Comparison of ENCODE assay signal across 35 cellular contexts in the genomic region with DNA sequence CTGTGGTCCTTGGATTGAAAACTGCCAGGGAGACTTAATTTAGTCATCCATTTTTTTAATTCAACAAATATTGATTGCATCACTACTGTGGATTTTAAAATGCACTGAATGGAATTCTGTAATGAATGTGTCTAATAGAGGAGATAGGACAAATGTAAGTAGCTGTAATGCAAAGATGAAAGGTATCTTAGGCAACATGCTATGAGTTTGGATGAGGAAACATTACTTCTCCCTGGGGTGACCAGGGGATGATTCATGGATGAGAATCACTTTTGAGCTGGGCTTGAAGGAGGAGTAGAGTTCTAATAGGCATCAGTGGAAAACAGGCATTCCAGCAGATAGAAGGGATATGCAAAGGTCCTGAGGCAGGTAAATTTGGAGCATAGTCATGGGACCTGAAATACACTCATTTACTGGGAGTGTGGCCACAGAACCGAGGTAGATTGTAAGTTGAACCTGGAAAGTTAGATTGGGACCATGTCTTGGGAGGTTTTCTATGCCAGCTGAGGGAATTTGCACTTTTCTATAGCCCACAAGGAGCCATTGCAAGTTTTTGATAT. TPM values are rescaled to one million over a fixed set of nuclear protein-coding genes. Genes with fewer than 3 reads are reported as not detected.
DNase-seq lines count a peak whose midpoint lies in the region; ATAC-seq, FAIRE-seq and TF ChIP-seq lines count a peak whose summit lies in the region.
"Had no signal": no experiment of that assay in that cellular context is flagged by ENCODE, and none has a peak within 500 bp of the region (broad histone marks: within the 10 kb centered on the region; RNA-seq: fewer than 3 reads in every experiment).

No MANE protein-coding gene starts in this region.

- peaks cover 4% of the 10 kb centered on the region for H3K27me3 Mint-ChIP-seq in WTC11 (ENCODE audit: low read depth)

- no peak overlapping the region for H4K5ac ChIP-seq in H1 (ENCODE audit: insufficient read length, low read depth, low read length)

- no peak for TF ChIP-seq EP300 in H1 (IDR thresholded peaks at IDR 0.05; ENCODE audit: borderline replicate concordance in 1 of 2, low read depth in 2 of 2, low read length in 2 of 2)

- H3K9me3 Mint-ChIP-seq in WTC11, result no peaks in the 10 kb centered on the region
- H3K9me3 Mint-ChIP-seq: activated CD4-positive, alpha-beta memory T cell treated with anti-CD3 and anti-CD28 coated beads, Interleukin-2, amount 10 ng/mL, durations not matched to agents 7 days and 5 days; activated T-helper 1 cell treated with anti-CD3 and anti-CD28 coated beads, Interleukin-12 subunit alpha, Interleukin-12 subunit beta, Interleukin-2, Interleukin-4 antibody, amounts not matched to agents 30 ng/mL and 10 ng/mL and 1 ng/mL, durations not matched to agents 14 hours and 24 hours and 36 hours; CD4-positive, alpha-beta T cell; effector memory CD8-positive, alpha-beta T cell; natural killer cell treated with Interleukin-12 subunit alpha and Interleukin-12 subunit beta and Interleukin-15 and Interleukin-18, amount 100 ng/mL, for 72 hours had no signal

- H3K79me1 ChIP-seq in H1 (ENCODE audit: low read depth, low read length), result no peaks in the 10 kb centered on the region

- DNase-seq in GM23248 (peak; percentile 53), RWPE2 (ENCODE audit: low spot score) (no peak), H1 (ENCODE audit: low read depth in 1 of 2, low spot score in 2 of 2) (no peak), kidney tubule cell (ENCODE audit: low spot score) (peak; percentile 17), WTC11 (ENCODE audit: low spot score) (no peak), gastrocnemius medialis (no peak), psoas muscle (no peak)
- DNase-seq: activated CD4-positive, alpha-beta memory T cell treated with anti-CD3 and anti-CD28 coated beads, Interleukin-2, amount 10 ng/mL, durations not matched to agents 7 days and 5 days; activated CD8-positive, alpha-beta memory T cell treated with anti-CD3 and anti-CD28 coated beads, Interleukin-2, amount 50 U/mL, for 4 hours; activated naive CD4-positive, alpha-beta T cell treated with anti-CD3 and anti-CD28 coated beads, Interleukin-2, amount 50 U/mL, for 16 hours; amygdala; caudate nucleus; CD4-positive, alpha-beta T cell; cortex of kidney; effector memory CD8-positive, alpha-beta T cell; erythroblast; GOT3; left colon; NCI-H1417 treated with DMSO at 0.1 percent for 48 hours; NCI-H2029 treated with DMSO at 0.1 percent for 48 hours; NCI-H526; SHP77 treated with DMSO at 0.1 percent for 48 hours; small intestine; stimulated activated naive CD4-positive, alpha-beta T cell; T-helper 2 cell had no signal

- TF ChIP-seq CTCF in RWPE2 (IDR thresholded peaks at IDR 0.05; ENCODE audit: poor library complexity, severe bottlenecking) (no peak), H1 (IDR thresholded peaks at IDR 0.05; ENCODE audit: control extremely low read depth in 1 of 3, insufficient read depth in 1 of 3, low read depth in 1 of 3, low read length in 3 of 3) (no peak), WTC11 (IDR thresholded peaks at IDR 0.05) (no peak), gastrocnemius medialis (IDR thresholded peaks at IDR 0.05 in 4 of 5, conservative IDR thresholded peaks at IDR 0.05 in 1 of 5) (no peak), psoas muscle (IDR thresholded peaks at IDR 0.05) (no peak)

- H3F3A ChIP-seq in GM23248 (ENCODE audit: insufficient read depth), result no peaks in the 10 kb centered on the region

- ATAC-seq in RWPE2 (ENCODE audit: low read depth) (peak; percentile 43; the same call in 1 of the 3 replicates), WTC11 (no peak), gastrocnemius medialis (no peak), GM19324 (IDR thresholded peaks at IDR 0.05; ENCODE audit: low FRiP score, unreplicated experiment) (no peak), psoas muscle (no peak)
- ATAC-seq: effector memory CD8-positive, alpha-beta T cell; gastroesophageal sphincter; left colon; natural killer cell treated with Interleukin-12 subunit alpha and Interleukin-12 subunit beta and Interleukin-15 and Interleukin-18, amount 100 ng/mL, for 72 hours; upper lobe of right lung had no signal

- POLR2A ChIA-PET in H1 (lab: Charles Lee; ENCODE audit: partially characterized antibody) (interaction anchor here (0.9 kb wide), 2 partner anchors 43 to 55 kb away, joined by 3 read pairs; a partner anchor contains a TSS), WTC11 (lab: Charles Lee) (no interaction called here)

- no peak overlapping the region for H3K4ac ChIP-seq in H1 (replicated peaks; ENCODE audit: insufficient read length, low read depth, low read length)

- H3K27me3 ChIP-seq in GM23248 (replicated peaks; ENCODE audit: insufficient read depth), result peaks cover 19% of the 10 kb centered on the region
- no peaks in the 10 kb centered on the region for H3K27me3 ChIP-seq in RWPE2 (ENCODE audit: insufficient read depth, poor library complexity, severe bottlenecking)
- H3K27me3 ChIP-seq in H1 (replicated peaks in 1 of 4; ENCODE audit: control insufficient read depth in 3 of 4, extremely low read depth in 1 of 4, insufficient read depth in 3 of 4, low read length in 3 of 4), result peaks cover 0 to 2% (median 0%) of the 10 kb centered on the region in 4 experiments; a peak in 4 of 7 replicates
- H3K27me3 ChIP-seq in gastrocnemius medialis, result no peaks in the 10 kb centered on the region
- peaks cover 0 to 3% (median 0%) of the 10 kb centered on the region in 3 donors for H3K27me3 ChIP-seq in psoas muscle (ENCODE audit: insufficient read depth in 3 of 3, low read length in 2 of 3)
- H3K27me3 ChIP-seq: gastroesophageal sphincter, hepatocyte, suprapubic skin, upper lobe of right lung had no signal

- no peak overlapping the region for H4K8ac ChIP-seq in H1 (ENCODE audit: extremely low read depth, insufficient read depth, low read length)

- intact Hi-C loops in gastrocnemius medialis (cut with DNase I; ENCODE audit: low total_unique reads), result no loop called here
- intact Hi-C loops in psoas muscle (cut with DNase I), result no loop called here

- H3K36me3 ChIP-seq in GM23248 (ENCODE audit: low read depth), result no peaks in the 10 kb centered on the region
- H3K36me3 ChIP-seq in RWPE2 (ENCODE audit: low read depth), result no peaks in the 10 kb centered on the region
- H3K36me3 ChIP-seq in H1 (ENCODE audit: control insufficient read depth in 2 of 4, insufficient read depth in 4 of 4, low read length in 3 of 4), result no peaks in the 10 kb centered on the region
- H3K36me3 ChIP-seq in gastrocnemius medialis, result no peaks in the 10 kb centered on the region
- no peaks in the 10 kb centered on the region for H3K36me3 ChIP-seq in psoas muscle (ENCODE audit: insufficient read depth in 1 of 2, low read depth in 1 of 2)
- H3K36me3 ChIP-seq: gastroesophageal sphincter, suprapubic skin, upper lobe of right lung had no signal

- no peaks in the 10 kb centered on the region for H4K20me1 ChIP-seq in GM23248 (ENCODE audit: insufficient read depth)
- H4K20me1 ChIP-seq in H1 (replicated peaks in 1 of 2; ENCODE audit: control insufficient read depth in 1 of 2, insufficient read depth in 2 of 2, low read length in 2 of 2), result no peaks in the 10 kb centered on the region

- FAIRE-seq in H1 (lab: Jason Lieb, UNC), result no peak
- FAIRE-seq: small intestine had no signal

- no peaks in the 10 kb centered on the region for H3K9me2 ChIP-seq in GM23248 (ENCODE audit: insufficient read depth)

- peaks cover 35% of the 10 kb centered on the region for H3K4me1 Mint-ChIP-seq in WTC11
- H3K4me1 Mint-ChIP-seq: activated CD4-positive, alpha-beta memory T cell treated with anti-CD3 and anti-CD28 coated beads, Interleukin-2, amount 10 ng/mL, durations not matched to agents 7 days and 5 days had no signal

- H3K56ac ChIP-seq in H1 (replicated peaks; ENCODE audit: insufficient read length, low read depth, low read length), result no peak overlapping the region

- H3K9me3 ChIP-seq in GM23248 (ENCODE audit: low read depth), result no peaks in the 10 kb centered on the region
- H3K9me3 ChIP-seq in RWPE2 (ENCODE audit: severe bottlenecking), result no peaks in the 10 kb centered on the region
- no peaks in the 10 kb centered on the region for H3K9me3 ChIP-seq in H1 (ENCODE audit: insufficient read depth in 2 of 2, low read depth in 1 of 2, low read length in 1 of 2)
- H3K9me3 ChIP-seq in gastrocnemius medialis, result no peaks in the 10 kb centered on the region
- no peaks in the 10 kb centered on the region for H3K9me3 ChIP-seq in psoas muscle
- H3K9me3 ChIP-seq: gastroesophageal sphincter, suprapubic skin, upper lobe of right lung had no signal

- H3K18ac ChIP-seq in H1 (ENCODE audit: extremely low read depth, low read length), result no peak overlapping the region

- CTCF ChIA-PET in H1 (lab: Charles Lee; ENCODE audit: partially characterized antibody), result interaction anchor here (0.8 to 5.9 kb wide), 8 partner anchors 10 to 225 kb away, joined by 3 to 25 read pairs (median 4); no protein-coding TSS in a partner anchor
- CTCF ChIA-PET in WTC11 (lab: Charles Lee), result interaction anchor here (1.4 kb wide), 1 partner anchor 66 kb away, joined by 4 read pairs; no protein-coding TSS in a partner anchor

- no peak overlapping the region for H4K91ac ChIP-seq in H1 (replicated peaks; ENCODE audit: insufficient read length, low read length)

- H3K4me1 ChIP-seq in GM23248 (ENCODE audit: insufficient read depth), result no peaks in the 10 kb centered on the region
- no peaks in the 10 kb centered on the region for H3K4me1 ChIP-seq in RWPE2 (ENCODE audit: insufficient read depth, poor library complexity, severe bottlenecking)
- H3K4me1 ChIP-seq in H1 (replicated peaks in 1 of 4; ENCODE audit: control insufficient read depth in 3 of 4, insufficient read depth in 4 of 4, low read length in 3 of 4), result peaks cover 14 to 35% (median 21%) of the 10 kb centered on the region in 4 experiments
- peaks cover 14 to 32% of the 10 kb centered on the region in 2 donors for H3K4me1 ChIP-seq in gastrocnemius medialis
- H3K4me1 ChIP-seq in psoas muscle, result peaks cover 11% of the 10 kb centered on the region
- H3K4me1 ChIP-seq: gastroesophageal sphincter, upper lobe of right lung had no signal

- H2BK20ac ChIP-seq in H1 (ENCODE audit: low read length), result no peak overlapping the region

- in situ Hi-C loops in GM23248 (cut with MboI) (no loop called here), gastrocnemius medialis (cut with MboI; ENCODE audit: low sequenced_read_pairs in 4 of 4) (no loop called here)

- H3K4me3 Mint-ChIP-seq in WTC11, result no peak overlapping the region
- H3K4me3 Mint-ChIP-seq: activated CD4-positive, alpha-beta memory T cell treated with anti-CD3 and anti-CD28 coated beads, Interleukin-2, amount 10 ng/mL, durations not matched to agents 7 days and 5 days; activated T-helper 1 cell treated with anti-CD3 and anti-CD28 coated beads, Interleukin-12 subunit alpha, Interleukin-12 subunit beta, Interleukin-2, Interleukin-4 antibody, amounts not matched to agents 30 ng/mL and 10 ng/mL and 1 ng/mL, durations not matched to agents 14 hours and 24 hours and 36 hours; CD4-positive, alpha-beta T cell; effector memory CD8-positive, alpha-beta T cell; natural killer cell treated with Interleukin-12 subunit alpha and Interleukin-12 subunit beta and Interleukin-15 and Interleukin-18, amount 100 ng/mL, for 72 hours had no signal

- no peak overlapping the region for H2BK15ac ChIP-seq in H1 (ENCODE audit: low read length)

- H2AFZ ChIP-seq in GM23248 (no peak overlapping the region), H1 (ENCODE audit: low read length) (no peak overlapping the region)
- H2AFZ ChIP-seq: hepatocyte, PC-9 had no signal

- H3K27ac ChIP-seq in GM23248 (no peak overlapping the region), RWPE2 (ENCODE audit: poor library complexity, severe bottlenecking) (no peak overlapping the region), H1 (ENCODE audit: low read depth, low read length) (no peak overlapping the region), gastrocnemius medialis (no peak overlapping the region), psoas muscle (no peak overlapping the region)
- H3K27ac ChIP-seq: gastroesophageal sphincter, hepatocyte, HL-60, PC-9, suprapubic skin, upper lobe of right lung had no signal

- H3K14ac ChIP-seq in H1 (ENCODE audit: insufficient read length), result no peak overlapping the region

- no peak overlapping the region for H2BK5ac ChIP-seq in H1 (ENCODE audit: low read depth, low read length)

- H3K9ac ChIP-seq in GM23248 (no peak overlapping the region), H1 (replicated peaks in 1 of 4; ENCODE audit: extremely low read depth in 1 of 4, low read depth in 3 of 4, low read length in 3 of 4) (no peak overlapping the region)

- H3K4me2 ChIP-seq in GM23248 (ENCODE audit: unreplicated experiment) (no peak overlapping the region), H1 (ENCODE audit: insufficient read depth in 1 of 2, low read depth in 2 of 2, low read length in 2 of 2) (no peak overlapping the region)
- H3K4me2 ChIP-seq: hepatocyte, PC-9 had no signal

- H3K4me3 ChIP-seq in GM23248, result no peak overlapping the region
- no peak overlapping the region for H3K4me3 ChIP-seq in RWPE2 (ENCODE audit: severe bottlenecking)
- no peak overlapping the region for H3K4me3 ChIP-seq in H1 (ENCODE audit: extremely low read depth in 1 of 4, insufficient read depth in 2 of 4, low read depth in 3 of 4, low read length in 4 of 4)
- H3K4me3 ChIP-seq in gastrocnemius medialis, result no peak overlapping the region
- no peak overlapping the region for H3K4me3 ChIP-seq in psoas muscle
- H3K4me3 ChIP-seq: gastroesophageal sphincter, hepatocyte, PC-9, suprapubic skin, upper lobe of right lung had no signal

- H3K23ac ChIP-seq in H1 (ENCODE audit: insufficient read length), result no peak overlapping the region

- no peak for TF ChIP-seq RAD21 in H1 (IDR thresholded peaks at IDR 0.05 in 1 of 2, conservative IDR thresholded peaks at IDR 0.05 in 1 of 2; ENCODE audit: low read depth in 2 of 2, low read length in 2 of 2)

- no peaks in the 10 kb centered on the region for H3K36me3 Mint-ChIP-seq in WTC11
- H3K36me3 Mint-ChIP-seq: natural killer cell treated with Interleukin-12 subunit alpha and Interleukin-12 subunit beta and Interleukin-15 and Interleukin-18, amount 100 ng/mL, for 72 hours had no signal

- no peaks in the 10 kb centered on the region; the same call in 1 of the 2 replicates for H3K23me2 ChIP-seq in H1 (ENCODE audit: low read depth, low read length)

- no peak overlapping the region for H3K27ac Mint-ChIP-seq in WTC11
- H3K27ac Mint-ChIP-seq: activated CD4-positive, alpha-beta memory T cell treated with anti-CD3 and anti-CD28 coated beads, Interleukin-2, amount 10 ng/mL, durations not matched to agents 7 days and 5 days; activated T-helper 1 cell treated with anti-CD3 and anti-CD28 coated beads, Interleukin-12 subunit alpha, Interleukin-12 subunit beta, Interleukin-2, Interleukin-4 antibody, amounts not matched to agents 30 ng/mL and 10 ng/mL and 1 ng/mL, durations not matched to agents 14 hours and 24 hours and 36 hours; CD4-positive, alpha-beta T cell; effector memory CD8-positive, alpha-beta T cell; natural killer cell treated with Interleukin-12 subunit alpha and Interleukin-12 subunit beta and Interleukin-15 and Interleukin-18, amount 100 ng/mL, for 72 hours had no signal

- H2BK120ac ChIP-seq in H1 (replicated peaks; ENCODE audit: low read depth, low read length), result no peak overlapping the region

- no peak overlapping the region for H2AK5ac ChIP-seq in H1 (ENCODE audit: low read depth, low read length)

- H3K79me2 ChIP-seq in GM23248 (ENCODE audit: insufficient read depth) (no peaks in the 10 kb centered on the region), H1 (ENCODE audit: control insufficient read depth in 1 of 2, insufficient read depth in 2 of 2, low read length in 2 of 2) (no peaks in the 10 kb centered on the region)
- H3K79me2 ChIP-seq: hepatocyte had no signal

- no peak for TF ChIP-seq POLR2A in H1 (IDR thresholded peaks at IDR 0.05; ENCODE audit: control extremely low read depth in 1 of 2, low read depth in 2 of 2, low read length in 2 of 2)
- TF ChIP-seq POLR2A in gastrocnemius medialis (IDR thresholded peaks at IDR 0.05), result no peak

- WGBS in GM23248 (ENCODE audit: low coverage in 1 of 2, low lambda C conversion rate in 2 of 2, missing lambda C conversion rate in 2 of 2), 2 experiments, result 10 to 19% methylated on average over 1 of the region's 1 CpG
- 90% methylated on average over 1 of the region's 1 CpG; no CpG with 5 or more reads in 1 of the 2 experiments for WGBS in H1 (ENCODE audit: extremely low coverage in 1 of 2, insufficient coverage in 1 of 2, insufficient read length in 1 of 2, insufficient replicate concordance in 2 of 2, low coverage in 1 of 2, low lambda C conversion rate in 2 of 2, missing lambda C conversion rate in 1 of 2), 2 experiments
- WGBS in psoas muscle, 3 donors, result 0% methylated on average over 1 of the region's 1 CpG

- H2BK12ac ChIP-seq in H1 (ENCODE audit: low read depth, low read length), result no peak overlapping the region

RNA-seq across cellular contexts. Expression of a gene that starts 43.4 kb away (rescaled TPM):
- total RNA-seq in GM23248 (2014; rRNA removed; shearing (Covaris generic)), result 0.51 and 0.76 TPM in 2 replicates
- polyA plus RNA-seq in GM23248 (2016; fragmentation: Nextera tagmentation; extraction: Ambion mirVana) (0.08 and 0.21 TPM in 2 replicates), H1 (2011; rRNA removed) (2.0 and 2.5 TPM in 2 replicates), psoas muscle (1 to 10 TPM; 1.8 to 8.8 (median 4.1) TPM)
- 1.9 and 2.0 TPM in 2 replicates for total RNA-seq in H1 (2021; fragmentation: NEBNext Ultra II Directional; extraction: Animal tissue kit (Norgen Biotek cat#: 25700))
- polyA plus RNA-seq in H1 (2011; cell fraction: cytosol; rRNA removed), result 1.3 TPM
- polyA plus RNA-seq in H1 (2011; cell fraction: nucleus; rRNA removed), result 2.1 TPM
- polyA plus RNA-seq in H1 (2012, experiment 1 of 2), result 2.4 to 3.4 TPM (median 2.8 TPM) in 4 replicates
- polyA plus RNA-seq in H1 (2012, experiment 2 of 2), result 1.4 TPM
- 0.26 TPM for polyA plus RNA-seq in H1 (2013, experiment 1 of 2)
- polyA plus RNA-seq in H1 (2013, experiment 2 of 2), result 0.24 TPM
- polyA minus RNA-seq in H1 (2011; rRNA and poly(A)+ RNA removed), result 1.8 and 1.9 TPM in 2 replicates
- 1.4 TPM for polyA minus RNA-seq in H1 (2011; cell fraction: cytosol; rRNA and poly(A)+ RNA removed)
- 5.6 TPM for polyA minus RNA-seq in H1 (2011; cell fraction: nucleus; rRNA and poly(A)+ RNA removed)
- total RNA-seq in WTC11 (2021) (1.9 to 3.7 TPM (median 2.3 TPM) in 3 replicates), gastrocnemius medialis (10 to 100 TPM in 1 of 4 donors, 1 to 10 TPM in 3; 3.7 to 11.7 (median 6.0) TPM), psoas muscle (10 to 100 TPM; 14.5 to 30.5 (median 26.4) TPM)
- total RNA-seq: activated CD4-positive, alpha-beta memory T cell treated with anti-CD3 and anti-CD28 coated beads, Interleukin-2, amount 10 ng/mL, durations not matched to agents 7 days and 5 days; activated T-helper 1 cell treated with anti-CD3 and anti-CD28 coated beads, Interleukin-12 subunit alpha, Interleukin-12 subunit beta, Interleukin-2, Interleukin-4 antibody, amounts not matched to agents 30 ng/mL and 10 ng/mL and 1 ng/mL, durations not matched to agents 14 hours and 24 hours and 36 hours; CD4-positive, alpha-beta T cell; lung microvascular endothelial cell; natural killer cell treated with Interleukin-12 subunit alpha and Interleukin-12 subunit beta and Interleukin-15 and Interleukin-18, amount 100 ng/mL, for 72 hours; PC-9 had no signal

Comparison
In these comparisons a context has a peak if more than half of its experiments do, and no peak if none do; other contexts are left out.
1. DNase-seq: peak in GM23248 (single experiment) and kidney tubule cell (single experiment); none in RWPE2 (single experiment), H1 (0 of 2), WTC11 (single experiment), gastrocnemius medialis (0 of 2) and psoas muscle (0 of 2).